1 cellular context compared by ENCODE assay signal in genomic region chr13:29359181-29359580, GRCh38.
TF ChIP-seq lines count a peak whose summit lies in the region.

No MANE protein-coding gene starts in this region.

TF ChIP-seq in K562, 482 proteins besides CTCF, POLR2A, EP300 and RAD21 (continued from another document):
- no peak for TF ChIP-seq PREB (CRISPR knock-in tag; IDR thresholded peaks at IDR 0.05)
- peak; percentile 17; the same call in 1 of the 2 replicates for TF ChIP-seq EZH2 (IDR thresholded peaks at IDR 0.05; ENCODE audit: borderline replicate concordance, low read depth, low read length)
